ENCODE assay signal across 38 cellular contexts in genomic region chr9:86671018-86671417, GRCh38.
"Had no signal": no experiment of that assay in that cellular context is flagged by ENCODE, and none has a peak within 500 bp of the region (broad histone marks: within the 10 kb centered on the region; RNA-seq: fewer than 3 reads in every experiment).

No MANE protein-coding gene starts in this region.

- DNase-seq: activated effector memory CD4-positive, alpha-beta T cell treated with anti-CD3 and anti-CD28 coated beads, Interleukin-2, amount 50 U/mL, for 16 hours; activated effector memory CD4-positive, alpha-beta T cell treated with Interleukin-2 at 50 U/mL for 16 hours; activated gamma-delta T cell; activated gamma-delta T cell treated with Interleukin-2 at 50 U/mL for 16 hours; activated naive CD4-positive, alpha-beta T cell; activated naive CD4-positive, alpha-beta T cell treated with anti-CD3 and anti-CD28 coated beads for 36 hours; activated naive CD4-positive, alpha-beta T cell treated with anti-CD3 and anti-CD28 coated beads, Interleukin-2, amount 10 ng/mL, durations not matched to agents 7 days and 5 days; activated naive CD4-positive, alpha-beta T cell treated with anti-CD3 and anti-CD28 coated beads, Interleukin-2, amount 50 U/mL, for 16 hours; activated naive CD4-positive, alpha-beta T cell treated with Interleukin-2 at 50 U/mL for 16 hours; activated naive CD8-positive, alpha-beta T cell treated with anti-CD3 and anti-CD28 coated beads for 36 hours; activated naive CD8-positive, alpha-beta T cell treated with anti-CD3 and anti-CD28 coated beads, Interleukin-2, amount 10 ng/mL, durations not matched to agents 7 days and 5 days; activated naive CD8-positive, alpha-beta T cell treated with anti-CD3 and anti-CD28 coated beads, Interleukin-2, amount 50 U/mL, for 24 hours; activated T-cell treated with anti-CD3 and anti-CD28 coated beads, Interleukin-2, amount 50 U/mL, for 1 hour; activated T-cell treated with anti-CD3 and anti-CD28 coated beads, Interleukin-2, amount 50 U/mL, for 24 hours; activated T-cell treated with anti-CD3 and anti-CD28 coated beads, Interleukin-2, amount 50 U/mL, for 4 hours; activated T-cell treated with anti-CD3 and anti-CD28 coated beads, Interleukin-2, amount 50 U/mL, for 48 hours; activated T-cell treated with anti-CD3 and anti-CD28 coated beads, Interleukin-2, amount 50 U/mL, for 72 hours; adrenal gland; amniotic stem cell; amygdala; anterior cingulate cortex; aorta; body of pancreas; brain microvascular endothelial cell; caudate nucleus; central memory CD4-positive, alpha-beta T cell; cerebellar nuclear complex had no signal

- H3K4me1 ChIP-seq: adrenal gland, body of pancreas, breast epithelium had no signal

- FAIRE-seq: bronchial epithelial cell had no signal

- H3K27ac ChIP-seq: adrenal gland, ascending aorta, body of pancreas, brain microvascular endothelial cell, breast epithelium, cardiac muscle cell had no signal

- H3K9me3 ChIP-seq: adrenal gland, ascending aorta, body of pancreas had no signal

- H3K36me3 ChIP-seq: adrenal gland, ascending aorta, brain microvascular endothelial cell, breast epithelium, cardiac muscle cell had no signal

- H3K4me1 Mint-ChIP-seq: activated naive CD4-positive, alpha-beta T cell treated with anti-CD3 and anti-CD28 coated beads, Interleukin-2, amount 10 ng/mL, durations not matched to agents 7 days and 5 days; activated naive CD4-positive, alpha-beta T cell treated with anti-CD3 and anti-CD28 coated beads, Interleukin-2, amount 50 U/mL, for 24 hours; activated naive CD8-positive, alpha-beta T cell treated with anti-CD3 and anti-CD28 coated beads for 36 hours; activated T-helper 17 cell treated with anti-CD3 and anti-CD28 coated beads, Interleukin-2, amount 50 U/mL, for 72 hours had no signal

- H3K27me3 Mint-ChIP-seq: activated naive CD8-positive, alpha-beta T cell treated with anti-CD3 and anti-CD28 coated beads, Interleukin-2, amount 50 U/mL, for 24 hours had no signal

- H3K27me3 ChIP-seq: adrenal gland, ascending aorta, body of pancreas, brain microvascular endothelial cell, breast epithelium, cardiac muscle cell had no signal

- ATAC-seq: activated naive CD4-positive, alpha-beta T cell treated with anti-CD3 and anti-CD28 coated beads, Interleukin-2, amount 50 U/mL, for 72 hours; activated naive CD8-positive, alpha-beta T cell treated with anti-CD3 and anti-CD28 coated beads, Interleukin-2, amount 50 U/mL, for 24 hours; activated T-cell treated with anti-CD3 and anti-CD28 coated beads, Interleukin-2, amount 50 U/mL, for 4 hours; activated T-cell treated with anti-CD3 and anti-CD28 coated beads, Interleukin-2, amount 50 U/mL, for 72 hours; activated T-helper 17 cell treated with anti-CD3 and anti-CD28 coated beads, Interleukin-2, amount 50 U/mL, for 72 hours; body of pancreas had no signal

- H3K27ac Mint-ChIP-seq: activated naive CD4-positive, alpha-beta T cell treated with anti-CD3 and anti-CD28 coated beads for 36 hours; activated naive CD4-positive, alpha-beta T cell treated with anti-CD3 and anti-CD28 coated beads, Interleukin-2, amount 10 ng/mL, durations not matched to agents 7 days and 5 days; activated naive CD4-positive, alpha-beta T cell treated with anti-CD3 and anti-CD28 coated beads, Interleukin-2, amount 50 U/mL, for 24 hours; activated naive CD4-positive, alpha-beta T cell treated with anti-CD3 and anti-CD28 coated beads, Interleukin-2, amount 50 U/mL, for 72 hours; activated naive CD8-positive, alpha-beta T cell; activated naive CD8-positive, alpha-beta T cell treated with anti-CD3 and anti-CD28 coated beads for 36 hours; activated naive CD8-positive, alpha-beta T cell treated with anti-CD3 and anti-CD28 coated beads, Interleukin-2, amount 10 ng/mL, durations not matched to agents 7 days and 5 days; activated naive CD8-positive, alpha-beta T cell treated with anti-CD3 and anti-CD28 coated beads, Interleukin-2, amount 50 U/mL, for 24 hours; activated T-cell treated with anti-CD3 and anti-CD28 coated beads, Interleukin-2, amount 50 U/mL, for 24 hours; activated T-cell treated with anti-CD3 and anti-CD28 coated beads, Interleukin-2, amount 50 U/mL, for 72 hours; activated T-helper 1 cell treated with anti-CD3 and anti-CD28 coated beads, Interleukin-12 subunit alpha, Interleukin-12 subunit beta, Interleukin-2, Interleukin-4 antibody, amounts not matched to agents 30 ng/mL and 10 ng/mL and 1 ng/mL, durations not matched to agents 14 hours and 24 hours and 36 hours; activated T-helper 17 cell treated with anti-CD3 and anti-CD28 coated beads, Interleukin-2, amount 50 U/mL, for 72 hours; activated T-helper 2 cell treated with anti-CD3 and anti-CD28 coated beads, Interferon-gamma antibody, Interleukin-2, Interleukin-4, amounts not matched to agents 10 μg/mL and 5 μg/mL and 100 μg/mL, durations not matched to agents 14 hours and 24 hours and 36 hours had no signal

- H3K4me3 Mint-ChIP-seq: activated naive CD4-positive, alpha-beta T cell treated with anti-CD3 and anti-CD28 coated beads for 36 hours; activated naive CD4-positive, alpha-beta T cell treated with anti-CD3 and anti-CD28 coated beads, Interleukin-2, amount 10 ng/mL, durations not matched to agents 7 days and 5 days; activated naive CD4-positive, alpha-beta T cell treated with anti-CD3 and anti-CD28 coated beads, Interleukin-2, amount 50 U/mL, for 24 hours; activated naive CD8-positive, alpha-beta T cell; activated naive CD8-positive, alpha-beta T cell treated with anti-CD3 and anti-CD28 coated beads for 36 hours; activated naive CD8-positive, alpha-beta T cell treated with anti-CD3 and anti-CD28 coated beads, Interleukin-2, amount 10 ng/mL, durations not matched to agents 7 days and 5 days; activated naive CD8-positive, alpha-beta T cell treated with anti-CD3 and anti-CD28 coated beads, Interleukin-2, amount 50 U/mL, for 24 hours; activated T-cell treated with anti-CD3 and anti-CD28 coated beads, Interleukin-2, amount 50 U/mL, for 24 hours; activated T-cell treated with anti-CD3 and anti-CD28 coated beads, Interleukin-2, amount 50 U/mL, for 4 hours; activated T-cell treated with anti-CD3 and anti-CD28 coated beads, Interleukin-2, amount 50 U/mL, for 72 hours; activated T-helper 1 cell treated with anti-CD3 and anti-CD28 coated beads, Interleukin-12 subunit alpha, Interleukin-12 subunit beta, Interleukin-2, Interleukin-4 antibody, amounts not matched to agents 30 ng/mL and 10 ng/mL and 1 ng/mL, durations not matched to agents 14 hours and 24 hours and 36 hours; activated T-helper 17 cell treated with anti-CD3 and anti-CD28 coated beads, Interleukin-2, amount 50 U/mL, for 72 hours; central memory CD8-positive, alpha-beta T cell had no signal

- H3K9me3 Mint-ChIP-seq: activated T-helper 1 cell treated with anti-CD3 and anti-CD28 coated beads, Interleukin-12 subunit alpha, Interleukin-12 subunit beta, Interleukin-2, Interleukin-4 antibody, amounts not matched to agents 30 ng/mL and 10 ng/mL and 1 ng/mL, durations not matched to agents 14 hours and 24 hours and 36 hours; central memory CD8-positive, alpha-beta T cell had no signal

- H3K4me3 ChIP-seq: adrenal gland, ascending aorta, body of pancreas, breast epithelium, cardiac muscle cell had no signal

- H3K36me3 Mint-ChIP-seq: activated naive CD4-positive, alpha-beta T cell treated with anti-CD3 and anti-CD28 coated beads, Interleukin-2, amount 10 ng/mL, durations not matched to agents 7 days and 5 days; activated naive CD4-positive, alpha-beta T cell treated with anti-CD3 and anti-CD28 coated beads, Interleukin-2, amount 50 U/mL, for 24 hours; activated naive CD8-positive, alpha-beta T cell treated with anti-CD3 and anti-CD28 coated beads for 36 hours; activated naive CD8-positive, alpha-beta T cell treated with anti-CD3 and anti-CD28 coated beads, Interleukin-2, amount 10 ng/mL, durations not matched to agents 7 days and 5 days had no signal
